ENCODE assay signal across 22 cellular contexts in the genomic region with DNA sequence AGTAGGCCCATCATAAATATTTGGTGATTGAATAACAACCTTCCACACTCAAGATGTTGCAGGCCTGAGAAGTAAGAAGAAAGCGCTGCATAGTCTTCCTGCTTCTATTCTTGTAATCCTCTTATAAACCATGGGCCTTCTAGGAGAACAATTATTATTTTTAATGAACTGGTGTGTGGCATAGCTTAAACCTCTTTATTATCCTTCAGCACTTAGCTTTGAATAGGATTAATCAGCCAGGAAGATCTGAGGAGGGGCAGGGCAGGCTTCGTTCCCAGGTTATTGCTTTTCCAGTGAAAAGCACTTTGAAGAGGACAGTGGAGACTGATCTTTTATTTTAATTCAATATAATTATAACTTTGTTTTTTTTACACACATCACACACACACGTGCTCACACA. TPM values are rescaled to one million over a fixed set of nuclear protein-coding genes. Genes with fewer than 3 reads are reported as not detected.
"Had no signal": no experiment of that assay in that cellular context is flagged by ENCODE, and none has a peak within 500 bp of the region (broad histone marks: within the 10 kb centered on the region; RNA-seq: fewer than 3 reads in every experiment).

No MANE protein-coding gene starts in this region.

- H3K36me3 ChIP-seq: breast epithelium, gastroesophageal sphincter, heart right ventricle, left lung, thoracic aorta, upper lobe of left lung had no signal

- H3K27ac Mint-ChIP-seq: activated naive CD8-positive, alpha-beta T cell treated with anti-CD3 and anti-CD28 coated beads for 36 hours; naive thymus-derived CD4-positive, alpha-beta T cell; progenitor cell of endocrine pancreas; T-helper 17 cell had no signal

- H3K4me3 Mint-ChIP-seq: activated naive CD8-positive, alpha-beta T cell treated with anti-CD3 and anti-CD28 coated beads for 36 hours; naive thymus-derived CD4-positive, alpha-beta T cell; T-helper 17 cell had no signal

- H3K9me3 ChIP-seq: breast epithelium, gastroesophageal sphincter, heart right ventricle, left lung, thoracic aorta, upper lobe of left lung had no signal

- H3K27ac ChIP-seq: breast epithelium, coronary artery, epithelial cell of prostate, gastroesophageal sphincter, heart right ventricle, left lung, thoracic aorta, upper lobe of left lung had no signal

- DNase-seq: activated CD4-positive, alpha-beta T cell treated with anti-CD3 and anti-CD28 coated beads for 4 hours; activated CD4-positive, alpha-beta T cell treated with anti-CD3 and anti-CD28 coated beads, Interleukin-2, amount 50 U/mL, for 48 hours; activated CD4-positive, CD25-positive, alpha-beta regulatory T cell; activated CD8-positive, alpha-beta memory T cell treated with anti-CD3 and anti-CD28 coated beads, Interleukin-2, amount 50 U/mL, for 48 hours; activated naive CD4-positive, alpha-beta T cell treated with Interleukin-2 at 50 U/mL for 16 hours; activated naive CD8-positive, alpha-beta T cell treated with anti-CD3 and anti-CD28 coated beads for 36 hours; activated T-cell treated with anti-CD3 and anti-CD28 coated beads, Interleukin-2, amount 50 U/mL, for 48 hours; heart right ventricle; kidney; left lung; naive thymus-derived CD4-positive, alpha-beta T cell; retina; stimulated activated CD4-positive, alpha-beta T cell treated with anti-CD3 and anti-CD28 coated beads, Interleukin-4, amount 100 ng/mL, for 24 hours; stimulated activated naive CD4-positive, alpha-beta T cell treated with Interleukin-2 at 50 U/mL for 16 hours; T-helper 17 cell; upper lobe of left lung had no signal

- H3K27me3 Mint-ChIP-seq: progenitor cell of endocrine pancreas had no signal

- H3K9me3 Mint-ChIP-seq: activated naive CD8-positive, alpha-beta T cell treated with anti-CD3 and anti-CD28 coated beads for 36 hours; naive thymus-derived CD4-positive, alpha-beta T cell had no signal

- H3K36me3 Mint-ChIP-seq: activated naive CD8-positive, alpha-beta T cell treated with anti-CD3 and anti-CD28 coated beads for 36 hours; naive thymus-derived CD4-positive, alpha-beta T cell had no signal

- H3K27me3 ChIP-seq: breast epithelium, gastroesophageal sphincter, left lung, upper lobe of left lung had no signal

- H3K4me1 ChIP-seq: breast epithelium, gastroesophageal sphincter, left lung, upper lobe of left lung had no signal

- H3K4me3 ChIP-seq: coronary artery, gastroesophageal sphincter, heart right ventricle, left lung, thoracic aorta, upper lobe of left lung had no signal

RNA-seq across cellular contexts. Expression of a gene that starts 42.3 kb away (rescaled TPM):
- total RNA-seq: T-helper 17 cell had no signal
